Comparison of ENCODE assay signal across 2 cellular contexts in the genomic region with DNA sequence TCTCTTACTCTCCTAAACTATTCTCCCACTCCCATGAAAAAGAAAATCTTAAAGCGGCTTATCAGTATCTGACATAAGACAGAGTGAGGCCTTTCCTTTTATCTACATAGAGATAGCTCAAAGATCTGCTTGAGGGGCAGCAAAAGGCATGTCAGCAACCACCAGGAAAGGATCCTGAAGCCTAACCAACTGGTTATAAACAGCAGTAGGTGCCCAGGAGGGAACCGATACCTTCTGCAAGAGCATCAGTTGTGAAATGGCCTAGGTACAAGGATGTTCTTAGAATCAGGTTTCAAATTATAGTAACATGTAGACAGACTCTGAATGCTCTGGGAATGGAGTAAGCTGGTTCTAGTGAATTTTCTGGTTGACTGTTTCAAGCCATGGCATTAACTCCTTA.
TF ChIP-seq lines count a peak whose summit lies in the region.

No MANE protein-coding gene starts in this region.

TF ChIP-seq in HepG2, 621 proteins besides CTCF, POLR2A, EP300 and RAD21 (continues in another document):
- TF ChIP-seq MLLT10 (CRISPR knock-in tag; IDR thresholded peaks at IDR 0.05): no peak
- no peak for TF ChIP-seq IRF1 (CRISPR knock-in tag; IDR thresholded peaks at IDR 0.05; ENCODE audit: low read depth)
- no peak for TF ChIP-seq ZNF567 (CRISPR knock-in tag; IDR thresholded peaks at IDR 0.05; ENCODE audit: borderline replicate concordance)
- no peak for TF ChIP-seq HNF1A (IDR thresholded peaks at IDR 0.05; ENCODE audit: low read depth)
- TF ChIP-seq HNF1A (CRISPR knock-in tag; IDR thresholded peaks at IDR 0.05; ENCODE audit: borderline replicate concordance): no peak
- TF ChIP-seq, protein P1, sequence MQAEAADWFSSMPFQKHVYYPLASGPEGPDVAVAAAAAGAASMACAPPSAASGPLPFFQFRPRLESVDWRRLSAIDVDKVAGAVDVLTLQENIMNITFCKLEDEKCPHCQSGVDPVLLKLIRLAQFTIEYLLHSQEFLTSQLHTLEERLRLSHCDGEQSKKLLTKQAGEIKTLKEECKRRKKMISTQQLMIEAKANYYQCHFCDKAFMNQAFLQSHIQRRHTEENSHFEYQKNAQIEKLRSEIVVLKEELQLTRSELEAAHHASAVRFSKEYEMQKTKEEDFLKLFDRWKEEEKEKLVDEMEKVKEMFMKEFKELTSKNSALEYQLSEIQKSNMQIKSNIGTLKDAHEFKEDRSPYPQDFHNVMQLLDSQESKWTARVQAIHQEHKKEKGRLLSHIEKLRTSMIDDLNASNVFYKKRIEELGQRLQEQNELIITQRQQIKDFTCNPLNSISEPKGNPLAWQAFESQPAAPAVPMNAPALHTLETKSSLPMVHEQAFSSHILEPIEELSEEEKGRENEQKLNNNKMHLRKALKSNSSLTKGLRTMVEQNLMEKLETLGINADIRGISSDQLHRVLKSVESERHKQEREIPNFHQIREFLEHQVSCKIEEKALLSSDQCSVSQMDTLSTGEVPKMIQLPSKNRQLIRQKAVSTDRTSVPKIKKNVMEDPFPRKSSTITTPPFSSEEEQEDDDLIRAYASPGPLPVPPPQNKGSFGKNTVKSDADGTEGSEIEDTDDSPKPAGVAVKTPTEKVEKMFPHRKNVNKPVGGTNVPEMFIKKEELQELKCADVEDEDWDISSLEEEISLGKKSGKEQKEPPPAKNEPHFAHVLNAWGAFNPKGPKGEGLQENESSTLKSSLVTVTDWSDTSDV (CRISPR knock-in tag; IDR thresholded peaks at IDR 0.05): no peak
- no peak for TF ChIP-seq ISL2 (CRISPR knock-in tag; IDR thresholded peaks at IDR 0.05)
- TF ChIP-seq MAZ (IDR thresholded peaks at IDR 0.05; ENCODE audit: borderline replicate concordance, low read depth, low read length): no peak
- no peak for TF ChIP-seq MAZ (CRISPR knock-in tag; IDR thresholded peaks at IDR 0.05; ENCODE audit: low read depth)
- no peak for TF ChIP-seq BORCS8-MEF2B (CRISPR knock-in tag; IDR thresholded peaks at IDR 0.05)
- no peak for TF ChIP-seq RCOR2 (CRISPR knock-in tag; IDR thresholded peaks at IDR 0.05)
- no peak for TF ChIP-seq ZFP41 (CRISPR knock-in tag; IDR thresholded peaks at IDR 0.05; ENCODE audit: borderline replicate concordance)
- TF ChIP-seq MIER2 (CRISPR knock-in tag; IDR thresholded peaks at IDR 0.05): no peak
- no peak for TF ChIP-seq ZNF773 (CRISPR knock-in tag; IDR thresholded peaks at IDR 0.05; ENCODE audit: borderline replicate concordance)
- no peak for TF ChIP-seq HMG20A (CRISPR knock-in tag; IDR thresholded peaks at IDR 0.05; ENCODE audit: borderline replicate concordance)

TF ChIP-seq in GM12878, 131 proteins besides CTCF, POLR2A, EP300 and RAD21:
- TF ChIP-seq SPI1 (IDR thresholded peaks at IDR 0.05; ENCODE audit: borderline replicate concordance, insufficient read depth, low read depth, low read length): peak; percentile 56; the same call in 1 of the 2 replicates
- TF ChIP-seq GATAD2B (conservative IDR thresholded peaks at IDR 0.05; ENCODE audit: low read depth): no peak
- no peak for TF ChIP-seq MEF2A (IDR thresholded peaks at IDR 0.05; ENCODE audit: insufficient read depth, low read depth, low read length)
